In the genomic region with DNA sequence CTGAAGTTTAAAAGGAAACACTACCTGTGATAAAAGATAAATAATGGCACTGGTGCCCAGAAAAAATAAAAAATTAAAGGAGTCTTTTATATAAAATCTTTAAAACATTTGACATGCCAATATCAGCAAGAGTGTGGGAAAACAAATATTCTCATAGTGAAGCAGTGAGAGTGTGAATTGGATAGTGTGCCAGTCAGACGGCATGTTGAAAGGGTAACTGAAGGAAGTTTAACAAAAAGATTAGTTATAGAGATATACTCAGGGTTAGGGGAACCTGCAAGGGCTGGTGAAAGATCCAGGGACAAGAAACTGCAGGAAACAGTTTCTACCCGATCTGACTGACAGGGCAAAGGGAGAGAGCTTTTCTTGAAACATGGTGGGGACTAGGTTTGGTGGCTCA, we compare ENCODE assay signal across 2 cellular contexts.
TF ChIP-seq lines count a peak whose summit lies in the region.

No MANE protein-coding gene starts in this region.

TF ChIP-seq in HepG2, 621 proteins besides CTCF, POLR2A, EP300 and RAD21:
- TF ChIP-seq XRCC5 (optimal IDR thresholded peaks at IDR 0.05; ENCODE audit: low read length) (no peak), WIZ (CRISPR knock-in tag; IDR thresholded peaks at IDR 0.05) (no peak), JUND (CRISPR knock-in tag; IDR thresholded peaks at IDR 0.05) (no peak), GTF3A (CRISPR knock-in tag; conservative IDR thresholded peaks at IDR 0.05) (no peak), HNRNPK (IDR thresholded peaks at IDR 0.05; ENCODE audit: low read depth, low read length, poor library complexity, severe bottlenecking) (no peak), TSC22D2 (CRISPR knock-in tag; IDR thresholded peaks at IDR 0.05; ENCODE audit: borderline replicate concordance) (no peak)
- TF ChIP-seq, protein P1, sequence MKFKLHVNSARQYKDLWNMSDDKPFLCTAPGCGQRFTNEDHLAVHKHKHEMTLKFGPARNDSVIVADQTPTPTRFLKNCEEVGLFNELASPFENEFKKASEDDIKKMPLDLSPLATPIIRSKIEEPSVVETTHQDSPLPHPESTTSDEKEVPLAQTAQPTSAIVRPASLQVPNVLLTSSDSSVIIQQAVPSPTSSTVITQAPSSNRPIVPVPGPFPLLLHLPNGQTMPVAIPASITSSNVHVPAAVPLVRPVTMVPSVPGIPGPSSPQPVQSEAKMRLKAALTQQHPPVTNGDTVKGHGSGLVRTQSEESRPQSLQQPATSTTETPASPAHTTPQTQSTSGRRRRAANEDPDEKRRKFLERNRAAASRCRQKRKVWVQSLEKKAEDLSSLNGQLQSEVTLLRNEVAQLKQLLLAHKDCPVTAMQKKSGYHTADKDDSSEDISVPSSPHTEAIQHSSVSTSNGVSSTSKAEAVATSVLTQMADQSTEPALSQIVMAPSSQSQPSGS (CRISPR knock-in tag; IDR thresholded peaks at IDR 0.05), result no peak

TF ChIP-seq in H1, 55 proteins besides CTCF, POLR2A, EP300 and RAD21:
- TF ChIP-seq KDM4A (IDR thresholded peaks at IDR 0.05; ENCODE audit: low read depth, low read length, severe bottlenecking), result no peak
- TF ChIP-seq NANOG (IDR thresholded peaks at IDR 0.05; ENCODE audit: insufficient read depth, low read depth, low read length, poor library complexity, severe bottlenecking), result no peak
- TF ChIP-seq TCF12 (IDR thresholded peaks at IDR 0.05; ENCODE audit: low read depth, low read length), result no peak
- TF ChIP-seq SIN3A (conservative IDR thresholded peaks at IDR 0.05 in 1 of 2, IDR thresholded peaks at IDR 0.05 in 1 of 2; ENCODE audit: low read depth in 1 of 2, low read length in 2 of 2), result no peak
- no peak for TF ChIP-seq JUN (IDR thresholded peaks at IDR 0.05; ENCODE audit: low read depth, low read length)
- no peak for TF ChIP-seq CHD1 (IDR thresholded peaks at IDR 0.05; ENCODE audit: low read depth, low read length)
